Comparison of ENCODE assay signal across 1 cellular context in the genomic region with DNA sequence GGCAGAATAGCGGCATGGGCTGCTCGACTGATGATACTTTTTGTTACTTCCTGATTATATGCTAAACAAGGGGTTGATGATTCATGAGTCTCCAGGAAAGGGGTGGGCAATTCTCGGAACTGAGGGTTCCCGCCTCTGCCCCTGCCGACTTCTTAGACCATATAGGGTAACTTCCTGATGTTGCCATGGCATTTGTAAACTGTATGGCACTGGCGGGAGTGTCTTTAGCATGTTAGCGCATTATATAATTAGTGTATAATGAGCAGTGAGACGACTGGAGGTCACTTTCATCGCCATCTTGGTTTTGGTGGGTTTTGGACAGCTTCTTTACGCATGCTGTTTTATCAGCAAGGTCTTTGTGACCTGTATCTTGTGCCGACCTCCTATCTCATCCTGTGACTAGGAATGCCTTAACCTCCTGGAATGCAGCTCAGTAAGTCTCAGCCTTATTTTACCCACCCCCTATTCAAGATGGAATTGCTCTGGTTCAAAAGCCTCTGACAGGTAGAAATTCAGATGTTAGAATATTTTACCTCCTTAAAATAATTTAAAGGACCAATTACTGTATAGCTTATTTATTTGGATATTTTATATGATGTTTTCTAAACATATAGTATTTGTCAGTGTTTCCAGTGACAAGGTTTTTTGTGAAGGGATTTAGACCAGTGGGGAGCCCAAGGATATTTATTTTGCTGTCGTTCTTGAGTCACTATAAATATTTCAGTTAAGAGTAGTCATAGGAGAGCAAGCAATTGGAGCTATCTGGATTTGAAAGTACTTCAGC.
TF ChIP-seq lines count a peak whose summit lies in the region.

No MANE protein-coding gene starts in this region.

TF ChIP-seq in K562, 482 proteins besides CTCF, POLR2A, EP300 and RAD21 (continued from another document and continues in another):
- TF ChIP-seq, protein P1, sequence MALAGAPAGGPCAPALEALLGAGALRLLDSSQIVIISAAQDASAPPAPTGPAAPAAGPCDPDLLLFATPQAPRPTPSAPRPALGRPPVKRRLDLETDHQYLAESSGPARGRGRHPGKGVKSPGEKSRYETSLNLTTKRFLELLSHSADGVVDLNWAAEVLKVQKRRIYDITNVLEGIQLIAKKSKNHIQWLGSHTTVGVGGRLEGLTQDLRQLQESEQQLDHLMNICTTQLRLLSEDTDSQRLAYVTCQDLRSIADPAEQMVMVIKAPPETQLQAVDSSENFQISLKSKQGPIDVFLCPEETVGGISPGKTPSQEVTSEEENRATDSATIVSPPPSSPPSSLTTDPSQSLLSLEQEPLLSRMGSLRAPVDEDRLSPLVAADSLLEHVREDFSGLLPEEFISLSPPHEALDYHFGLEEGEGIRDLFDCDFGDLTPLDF (CRISPR knock-in tag; IDR thresholded peaks at IDR 0.05), result peak; percentile 96
- TF ChIP-seq CBX5 (IDR thresholded peaks at IDR 0.05; ENCODE audit: borderline replicate concordance, low read depth), result no peak
- no peak for TF ChIP-seq MED1 (CRISPR knock-in tag; IDR thresholded peaks at IDR 0.05; ENCODE audit: borderline replicate concordance)
- no peak; the same call in 1 of the 2 replicates for TF ChIP-seq ZNF24 (IDR thresholded peaks at IDR 0.05)
- peak; percentile 76 for TF ChIP-seq ASH1L (IDR thresholded peaks at IDR 0.05; ENCODE audit: borderline replicate concordance, low read depth, partially characterized antibody)
- TF ChIP-seq, protein P2, sequence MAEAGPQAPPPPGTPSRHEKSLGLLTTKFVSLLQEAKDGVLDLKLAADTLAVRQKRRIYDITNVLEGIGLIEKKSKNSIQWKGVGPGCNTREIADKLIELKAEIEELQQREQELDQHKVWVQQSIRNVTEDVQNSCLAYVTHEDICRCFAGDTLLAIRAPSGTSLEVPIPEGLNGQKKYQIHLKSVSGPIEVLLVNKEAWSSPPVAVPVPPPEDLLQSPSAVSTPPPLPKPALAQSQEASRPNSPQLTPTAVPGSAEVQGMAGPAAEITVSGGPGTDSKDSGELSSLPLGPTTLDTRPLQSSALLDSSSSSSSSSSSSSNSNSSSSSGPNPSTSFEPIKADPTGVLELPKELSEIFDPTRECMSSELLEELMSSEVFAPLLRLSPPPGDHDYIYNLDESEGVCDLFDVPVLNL (CRISPR knock-in tag; IDR thresholded peaks at IDR 0.05; ENCODE audit: low read depth), result peak; percentile 79; the same call in 1 of the 2 replicates
- 0 out of 4 replicates have a peak, but pooled peaks have one; percentile 30 to 35 for TF ChIP-seq ETV6 (IDR thresholded peaks at IDR 0.05; ENCODE audit: borderline replicate concordance in 1 of 2, low read depth in 2 of 2, low read length in 1 of 2)
- TF ChIP-seq ETV6 (CRISPR knock-in tag; IDR thresholded peaks at IDR 0.05; ENCODE audit: borderline replicate concordance), result no peak
- TF ChIP-seq RFX7 (CRISPR knock-in tag; IDR thresholded peaks at IDR 0.05), result peak; percentile 84; the same call in 1 of the 2 replicates
- TF ChIP-seq ZNF77 (CRISPR knock-in tag; IDR thresholded peaks at IDR 0.05), result no peak
- TF ChIP-seq, protein P3, sequence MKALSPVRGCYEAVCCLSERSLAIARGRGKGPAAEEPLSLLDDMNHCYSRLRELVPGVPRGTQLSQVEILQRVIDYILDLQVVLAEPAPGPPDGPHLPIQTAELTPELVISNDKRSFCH (CRISPR knock-in tag; IDR thresholded peaks at IDR 0.05), result peak; percentile 78
- TF ChIP-seq, protein P3 (tag; IDR thresholded peaks at IDR 0.05), result peak; percentile 91
- peak; percentile 93 for TF ChIP-seq ZNF197 (CRISPR knock-in tag; IDR thresholded peaks at IDR 0.05; ENCODE audit: low read depth)
- TF ChIP-seq TEAD2 (tag; IDR thresholded peaks at IDR 0.05), result peak; percentile 97
- TF ChIP-seq EP400 (IDR thresholded peaks at IDR 0.05), result peak; percentile 94
- TF ChIP-seq, protein P4, sequence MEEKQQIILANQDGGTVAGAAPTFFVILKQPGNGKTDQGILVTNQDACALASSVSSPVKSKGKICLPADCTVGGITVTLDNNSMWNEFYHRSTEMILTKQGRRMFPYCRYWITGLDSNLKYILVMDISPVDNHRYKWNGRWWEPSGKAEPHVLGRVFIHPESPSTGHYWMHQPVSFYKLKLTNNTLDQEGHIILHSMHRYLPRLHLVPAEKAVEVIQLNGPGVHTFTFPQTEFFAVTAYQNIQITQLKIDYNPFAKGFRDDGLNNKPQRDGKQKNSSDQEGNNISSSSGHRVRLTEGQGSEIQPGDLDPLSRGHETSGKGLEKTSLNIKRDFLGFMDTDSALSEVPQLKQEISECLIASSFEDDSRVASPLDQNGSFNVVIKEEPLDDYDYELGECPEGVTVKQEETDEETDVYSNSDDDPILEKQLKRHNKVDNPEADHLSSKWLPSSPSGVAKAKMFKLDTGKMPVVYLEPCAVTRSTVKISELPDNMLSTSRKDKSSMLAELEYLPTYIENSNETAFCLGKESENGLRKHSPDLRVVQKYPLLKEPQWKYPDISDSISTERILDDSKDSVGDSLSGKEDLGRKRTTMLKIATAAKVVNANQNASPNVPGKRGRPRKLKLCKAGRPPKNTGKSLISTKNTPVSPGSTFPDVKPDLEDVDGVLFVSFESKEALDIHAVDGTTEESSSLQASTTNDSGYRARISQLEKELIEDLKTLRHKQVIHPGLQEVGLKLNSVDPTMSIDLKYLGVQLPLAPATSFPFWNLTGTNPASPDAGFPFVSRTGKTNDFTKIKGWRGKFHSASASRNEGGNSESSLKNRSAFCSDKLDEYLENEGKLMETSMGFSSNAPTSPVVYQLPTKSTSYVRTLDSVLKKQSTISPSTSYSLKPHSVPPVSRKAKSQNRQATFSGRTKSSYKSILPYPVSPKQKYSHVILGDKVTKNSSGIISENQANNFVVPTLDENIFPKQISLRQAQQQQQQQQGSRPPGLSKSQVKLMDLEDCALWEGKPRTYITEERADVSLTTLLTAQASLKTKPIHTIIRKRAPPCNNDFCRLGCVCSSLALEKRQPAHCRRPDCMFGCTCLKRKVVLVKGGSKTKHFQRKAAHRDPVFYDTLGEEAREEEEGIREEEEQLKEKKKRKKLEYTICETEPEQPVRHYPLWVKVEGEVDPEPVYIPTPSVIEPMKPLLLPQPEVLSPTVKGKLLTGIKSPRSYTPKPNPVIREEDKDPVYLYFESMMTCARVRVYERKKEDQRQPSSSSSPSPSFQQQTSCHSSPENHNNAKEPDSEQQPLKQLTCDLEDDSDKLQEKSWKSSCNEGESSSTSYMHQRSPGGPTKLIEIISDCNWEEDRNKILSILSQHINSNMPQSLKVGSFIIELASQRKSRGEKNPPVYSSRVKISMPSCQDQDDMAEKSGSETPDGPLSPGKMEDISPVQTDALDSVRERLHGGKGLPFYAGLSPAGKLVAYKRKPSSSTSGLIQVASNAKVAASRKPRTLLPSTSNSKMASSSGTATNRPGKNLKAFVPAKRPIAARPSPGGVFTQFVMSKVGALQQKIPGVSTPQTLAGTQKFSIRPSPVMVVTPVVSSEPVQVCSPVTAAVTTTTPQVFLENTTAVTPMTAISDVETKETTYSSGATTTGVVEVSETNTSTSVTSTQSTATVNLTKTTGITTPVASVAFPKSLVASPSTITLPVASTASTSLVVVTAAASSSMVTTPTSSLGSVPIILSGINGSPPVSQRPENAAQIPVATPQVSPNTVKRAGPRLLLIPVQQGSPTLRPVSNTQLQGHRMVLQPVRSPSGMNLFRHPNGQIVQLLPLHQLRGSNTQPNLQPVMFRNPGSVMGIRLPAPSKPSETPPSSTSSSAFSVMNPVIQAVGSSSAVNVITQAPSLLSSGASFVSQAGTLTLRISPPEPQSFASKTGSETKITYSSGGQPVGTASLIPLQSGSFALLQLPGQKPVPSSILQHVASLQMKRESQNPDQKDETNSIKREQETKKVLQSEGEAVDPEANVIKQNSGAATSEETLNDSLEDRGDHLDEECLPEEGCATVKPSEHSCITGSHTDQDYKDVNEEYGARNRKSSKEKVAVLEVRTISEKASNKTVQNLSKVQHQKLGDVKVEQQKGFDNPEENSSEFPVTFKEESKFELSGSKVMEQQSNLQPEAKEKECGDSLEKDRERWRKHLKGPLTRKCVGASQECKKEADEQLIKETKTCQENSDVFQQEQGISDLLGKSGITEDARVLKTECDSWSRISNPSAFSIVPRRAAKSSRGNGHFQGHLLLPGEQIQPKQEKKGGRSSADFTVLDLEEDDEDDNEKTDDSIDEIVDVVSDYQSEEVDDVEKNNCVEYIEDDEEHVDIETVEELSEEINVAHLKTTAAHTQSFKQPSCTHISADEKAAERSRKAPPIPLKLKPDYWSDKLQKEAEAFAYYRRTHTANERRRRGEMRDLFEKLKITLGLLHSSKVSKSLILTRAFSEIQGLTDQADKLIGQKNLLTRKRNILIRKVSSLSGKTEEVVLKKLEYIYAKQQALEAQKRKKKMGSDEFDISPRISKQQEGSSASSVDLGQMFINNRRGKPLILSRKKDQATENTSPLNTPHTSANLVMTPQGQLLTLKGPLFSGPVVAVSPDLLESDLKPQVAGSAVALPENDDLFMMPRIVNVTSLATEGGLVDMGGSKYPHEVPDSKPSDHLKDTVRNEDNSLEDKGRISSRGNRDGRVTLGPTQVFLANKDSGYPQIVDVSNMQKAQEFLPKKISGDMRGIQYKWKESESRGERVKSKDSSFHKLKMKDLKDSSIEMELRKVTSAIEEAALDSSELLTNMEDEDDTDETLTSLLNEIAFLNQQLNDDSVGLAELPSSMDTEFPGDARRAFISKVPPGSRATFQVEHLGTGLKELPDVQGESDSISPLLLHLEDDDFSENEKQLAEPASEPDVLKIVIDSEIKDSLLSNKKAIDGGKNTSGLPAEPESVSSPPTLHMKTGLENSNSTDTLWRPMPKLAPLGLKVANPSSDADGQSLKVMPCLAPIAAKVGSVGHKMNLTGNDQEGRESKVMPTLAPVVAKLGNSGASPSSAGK (IDR thresholded peaks at IDR 0.05), result peak; percentile 18; the same call in 1 of the 2 replicates
- peak; percentile 60 for TF ChIP-seq NFE2L1 (tag; IDR thresholded peaks at IDR 0.05; ENCODE audit: borderline replicate concordance, low read depth)
- TF ChIP-seq KLF1 (tag; IDR thresholded peaks at IDR 0.05), result peak; percentile 98
- no peak for TF ChIP-seq PPARD (CRISPR knock-in tag; IDR thresholded peaks at IDR 0.05)
- no peak for TF ChIP-seq ZBTB8A (IDR thresholded peaks at IDR 0.05; ENCODE audit: partially characterized antibody)
- TF ChIP-seq PHF20 (IDR thresholded peaks at IDR 0.05; ENCODE audit: partially characterized antibody), result no peak
- TF ChIP-seq, protein P5, sequence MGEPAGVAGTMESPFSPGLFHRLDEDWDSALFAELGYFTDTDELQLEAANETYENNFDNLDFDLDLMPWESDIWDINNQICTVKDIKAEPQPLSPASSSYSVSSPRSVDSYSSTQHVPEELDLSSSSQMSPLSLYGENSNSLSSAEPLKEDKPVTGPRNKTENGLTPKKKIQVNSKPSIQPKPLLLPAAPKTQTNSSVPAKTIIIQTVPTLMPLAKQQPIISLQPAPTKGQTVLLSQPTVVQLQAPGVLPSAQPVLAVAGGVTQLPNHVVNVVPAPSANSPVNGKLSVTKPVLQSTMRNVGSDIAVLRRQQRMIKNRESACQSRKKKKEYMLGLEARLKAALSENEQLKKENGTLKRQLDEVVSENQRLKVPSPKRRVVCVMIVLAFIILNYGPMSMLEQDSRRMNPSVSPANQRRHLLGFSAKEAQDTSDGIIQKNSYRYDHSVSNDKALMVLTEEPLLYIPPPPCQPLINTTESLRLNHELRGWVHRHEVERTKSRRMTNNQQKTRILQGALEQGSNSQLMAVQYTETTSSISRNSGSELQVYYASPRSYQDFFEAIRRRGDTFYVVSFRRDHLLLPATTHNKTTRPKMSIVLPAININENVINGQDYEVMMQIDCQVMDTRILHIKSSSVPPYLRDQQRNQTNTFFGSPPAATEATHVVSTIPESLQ (CRISPR knock-in tag; IDR thresholded peaks at IDR 0.05), result 0 out of 2 replicates have a peak, but pooled peaks have one; percentile 89
- peak; percentile 95 for TF ChIP-seq OTX1 (CRISPR knock-in tag; IDR thresholded peaks at IDR 0.05)
- TF ChIP-seq, protein P6, sequence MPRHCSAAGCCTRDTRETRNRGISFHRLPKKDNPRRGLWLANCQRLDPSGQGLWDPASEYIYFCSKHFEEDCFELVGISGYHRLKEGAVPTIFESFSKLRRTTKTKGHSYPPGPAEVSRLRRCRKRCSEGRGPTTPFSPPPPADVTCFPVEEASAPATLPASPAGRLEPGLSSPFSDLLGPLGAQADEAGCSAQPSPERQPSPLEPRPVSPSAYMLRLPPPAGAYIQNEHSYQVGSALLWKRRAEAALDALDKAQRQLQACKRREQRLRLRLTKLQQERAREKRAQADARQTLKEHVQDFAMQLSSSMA (CRISPR knock-in tag; IDR thresholded peaks at IDR 0.05), result 0 out of 2 replicates have a peak, but pooled peaks have one; percentile 36
- peak; percentile 94; the same call in 1 of the 2 replicates for TF ChIP-seq RNF2 (IDR thresholded peaks at IDR 0.05)
- peak; percentile 71 for TF ChIP-seq MAFK (IDR thresholded peaks at IDR 0.05; ENCODE audit: low read length)
- TF ChIP-seq NFATC3 (IDR thresholded peaks at IDR 0.05), result no peak
- TF ChIP-seq MECOM (CRISPR knock-in tag; IDR thresholded peaks at IDR 0.05), result peak; percentile 86
- TF ChIP-seq, protein P7, sequence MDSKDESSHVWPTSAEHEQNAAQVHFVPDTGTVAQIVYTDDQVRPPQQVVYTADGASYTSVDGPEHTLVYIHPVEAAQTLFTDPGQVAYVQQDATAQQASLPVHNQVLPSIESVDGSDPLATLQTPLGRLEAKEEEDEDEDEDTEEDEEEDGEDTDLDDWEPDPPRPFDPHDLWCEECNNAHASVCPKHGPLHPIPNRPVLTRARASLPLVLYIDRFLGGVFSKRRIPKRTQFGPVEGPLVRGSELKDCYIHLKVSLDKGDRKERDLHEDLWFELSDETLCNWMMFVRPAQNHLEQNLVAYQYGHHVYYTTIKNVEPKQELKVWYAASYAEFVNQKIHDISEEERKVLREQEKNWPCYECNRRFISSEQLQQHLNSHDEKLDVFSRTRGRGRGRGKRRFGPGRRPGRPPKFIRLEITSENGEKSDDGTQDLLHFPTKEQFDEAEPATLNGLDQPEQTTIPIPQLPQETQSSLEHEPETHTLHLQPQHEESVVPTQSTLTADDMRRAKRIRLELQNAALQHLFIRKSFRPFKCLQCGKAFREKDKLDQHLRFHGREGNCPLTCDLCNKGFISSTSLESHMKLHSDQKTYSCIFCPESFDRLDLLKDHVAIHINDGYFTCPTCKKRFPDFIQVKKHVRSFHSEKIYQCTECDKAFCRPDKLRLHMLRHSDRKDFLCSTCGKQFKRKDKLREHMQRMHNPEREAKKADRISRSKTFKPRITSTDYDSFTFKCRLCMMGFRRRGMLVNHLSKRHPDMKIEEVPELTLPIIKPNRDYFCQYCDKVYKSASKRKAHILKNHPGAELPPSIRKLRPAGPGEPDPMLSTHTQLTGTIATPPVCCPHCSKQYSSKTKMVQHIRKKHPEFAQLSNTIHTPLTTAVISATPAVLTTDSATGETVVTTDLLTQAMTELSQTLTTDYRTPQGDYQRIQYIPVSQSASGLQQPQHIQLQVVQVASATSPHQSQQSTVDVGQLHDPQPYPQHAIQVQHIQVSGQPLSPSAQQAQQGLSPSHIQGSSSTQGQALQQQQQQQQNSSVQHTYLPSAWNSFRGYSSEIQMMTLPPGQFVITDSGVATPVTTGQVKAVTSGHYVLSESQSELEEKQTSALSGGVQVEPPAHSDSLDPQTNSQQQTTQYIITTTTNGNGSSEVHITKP (IDR thresholded peaks at IDR 0.05; ENCODE audit: partially characterized antibody), result no peak
- no peak; a peak in 1 of 4 replicates for TF ChIP-seq NONO (IDR thresholded peaks at IDR 0.05; ENCODE audit: low read depth in 2 of 2, low read length in 1 of 2)
- peak; percentile 9; the same call in 1 of the 2 replicates for TF ChIP-seq TAL1 (IDR thresholded peaks at IDR 0.05)
- TF ChIP-seq RBM22 (IDR thresholded peaks at IDR 0.05; ENCODE audit: low read depth, low read length, poor library complexity, severe bottlenecking), result no peak
